In the genomic region with DNA sequence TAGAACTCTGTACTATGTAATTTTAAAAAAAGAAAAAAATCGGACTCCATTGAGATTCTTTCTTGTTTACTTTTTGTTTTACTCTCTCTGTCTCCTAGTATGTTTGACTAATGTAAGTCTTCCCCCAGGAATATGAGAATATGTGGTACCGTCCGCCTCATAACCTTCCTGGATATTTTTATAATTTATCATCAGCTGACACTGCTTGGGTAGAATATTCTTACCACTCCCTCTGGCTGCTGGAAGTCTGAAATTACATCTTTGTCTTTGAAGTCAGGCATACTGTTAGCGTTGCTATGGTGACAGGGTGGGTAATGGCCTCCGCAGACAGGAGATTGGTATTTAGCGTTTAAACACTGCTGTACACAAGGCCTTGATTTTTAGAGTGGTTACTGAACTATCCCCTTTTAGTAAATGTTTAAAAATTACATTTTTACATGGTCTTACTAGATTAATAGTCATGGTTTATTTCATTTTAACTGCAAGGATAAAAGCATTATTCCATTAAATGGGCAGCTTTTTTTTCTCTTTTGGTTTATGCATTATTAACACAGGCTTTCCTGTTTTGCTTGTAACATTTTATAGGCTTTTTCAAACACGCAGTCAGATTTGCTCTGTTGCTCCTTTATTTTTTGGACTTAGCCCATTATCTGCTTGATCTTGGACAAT, we compare ENCODE assay signal across 8 cellular contexts.
DNase-seq lines count a peak whose midpoint lies in the region; ATAC-seq and TF ChIP-seq lines count a peak whose summit lies in the region.

No MANE protein-coding gene starts in this region.

- H3K4me2 ChIP-seq in BLaER1 treated with 17β-estradiol and CSF1 and Interleukin-3, amounts not matched to agents 10 nM and 100 nM = peak overlapping the region; percentile 56 to 91 (median 69)
- H3K4me2 ChIP-seq in H9 (ENCODE audit: insufficient read depth, insufficient read length, low read length) = no peak overlapping the region

- H2BK5ac ChIP-seq in H9 (ENCODE audit: insufficient read length, low read length) = no peak overlapping the region

- no peak overlapping the region for H2BK120ac ChIP-seq in H9 (ENCODE audit: low read depth, low read length, poor library complexity, severe bottlenecking)

- no peak overlapping the region for H3T11ph ChIP-seq in H9 (ENCODE audit: low read length)

- ATAC-seq in thoracic aorta (ENCODE audit: insufficient number of reproducible peaks, low FRiP score, low read depth) = peak; percentile 65
- ATAC-seq in HG03565 (IDR thresholded peaks at IDR 0.05; ENCODE audit: unreplicated experiment) = no peak

- H3K36me3 Mint-ChIP-seq in H9 (ENCODE audit: insufficient read depth in 1 of 3, low read depth in 3 of 3) = no peaks in the 10 kb centered on the region; a peak in 1 of 7 replicates

- no peak overlapping the region for H3K14ac ChIP-seq in H9 (ENCODE audit: insufficient read depth, low read length)

- no peak overlapping the region for H2BK15ac ChIP-seq in H9 (ENCODE audit: low read depth, low read length)

- H3K9me3 ChIP-seq in BLaER1 treated with 17β-estradiol and CSF1 and Interleukin-3, amounts not matched to agents 10 nM and 100 nM (replicated peaks in 1 of 11) = 0 out of 22 replicates have a peak, but pooled peaks cover 0 to 10% (median 0%) of the 10 kb centered on the region in 11 experiments
- H3K9me3 ChIP-seq in H9 (ENCODE audit: control insufficient read depth, low read depth, low read length) = no peaks in the 10 kb centered on the region
- no peaks in the 10 kb centered on the region for H3K9me3 ChIP-seq in thoracic aorta

- no peak overlapping the region for H4K91ac ChIP-seq in H9 (ENCODE audit: insufficient read length, low read depth, low read length)

- H3K79me1 ChIP-seq in H9 (ENCODE audit: insufficient read depth, low read depth, low read length, poor library complexity, severe bottlenecking) = peaks cover 2% of the 10 kb centered on the region

- no peak overlapping the region for H3K18ac ChIP-seq in H9 (ENCODE audit: insufficient read length, low read depth, low read length)

- H3K4me3 Mint-ChIP-seq in H9 = no peak overlapping the region

- no peak overlapping the region for H3K4ac ChIP-seq in H9 (ENCODE audit: low read depth, low read length)

- no peak overlapping the region for H3K56ac ChIP-seq in H9 (ENCODE audit: insufficient read length, low read depth, low read length)

- no peak overlapping the region for H4K8ac ChIP-seq in H9 (replicated peaks; ENCODE audit: insufficient read length, low read depth, low read length)

- H3K27ac Mint-ChIP-seq in H9 = peak overlapping the region; percentile 57 to 90 (median 62); a peak in 2 of 7 replicates

- H2BK12ac ChIP-seq in H9 (ENCODE audit: insufficient read length, low read depth, low read length) = no peak overlapping the region

- peak overlapping the region in 3 of 10 experiments; percentile 11 to 35 (median 13); a peak in 2 of 20 replicates for H3K4me3 ChIP-seq in BLaER1 treated with 17β-estradiol and CSF1 and Interleukin-3, amounts not matched to agents 10 nM and 100 nM
- peak overlapping the region; percentile 26 for H3K4me3 ChIP-seq in thoracic aorta

- H3K9me3 Mint-ChIP-seq in H9 = no peaks in the 10 kb centered on the region

- peaks cover 39 to 40% of the 10 kb centered on the region in 2 experiments for H3K4me1 Mint-ChIP-seq in H9

- DNase-seq in H9 (no peak), NCI-H460 (ENCODE audit: extremely low read depth, low read depth) (peak; percentile 43), kidney glomerular epithelial cell (lab: John Stamatoyannopoulos, UW) (peak; percentile 99), thoracic aorta (ENCODE audit: low spot score) (no peak), GM10266 (ENCODE audit: extremely low spot score) (no peak)
- DNase-seq in central memory CD4-positive, alpha-beta T cell = peak; percentile 72

- peaks cover 16% of the 10 kb centered on the region; the same call in 1 of the 2 replicates for H3K79me2 ChIP-seq in H9 (ENCODE audit: insufficient read depth, low read length)

- peaks cover 0 to 34% (median 16%) of the 10 kb centered on the region in 11 experiments; a peak in 12 of 22 replicates for H3K36me3 ChIP-seq in BLaER1 treated with 17β-estradiol and CSF1 and Interleukin-3, amounts not matched to agents 10 nM and 100 nM
- H3K36me3 ChIP-seq in thoracic aorta = no peaks in the 10 kb centered on the region

- H3K9ac ChIP-seq in BLaER1 treated with 17β-estradiol and CSF1 and Interleukin-3, amounts not matched to agents 10 nM and 100 nM = peak overlapping the region in 5 of 11 experiments; percentile 11 to 40 (median 19); a peak in 4 of 22 replicates
- H3K9ac ChIP-seq in H9 (ENCODE audit: extremely low read depth, insufficient read length, low read length) = no peak overlapping the region

- H2BK20ac ChIP-seq in H9 (ENCODE audit: low read depth, low read length, poor library complexity, severe bottlenecking) = no peak overlapping the region

- no peak overlapping the region for H4K5ac ChIP-seq in H9 (ENCODE audit: insufficient read length, low read depth, low read length)

- WGBS in H9 (ENCODE audit: extremely low coverage, insufficient read length, low lambda C conversion rate) = no CpG with 5 or more reads among the region's 7 CpGs

- peaks cover 40 to 96% (median 92%) of the 10 kb centered on the region in 11 experiments for H4K20me1 ChIP-seq in BLaER1 treated with 17β-estradiol and CSF1 and Interleukin-3, amounts not matched to agents 10 nM and 100 nM
- no peaks in the 10 kb centered on the region for H4K20me1 ChIP-seq in H9 (ENCODE audit: control insufficient read depth, insufficient read depth, insufficient read length)

- no peak overlapping the region for H3K23ac ChIP-seq in H9 (ENCODE audit: insufficient read length, low read depth, low read length)

- peaks cover 39 to 55% (median 46%) of the 10 kb centered on the region in 10 experiments for H3K4me1 ChIP-seq in BLaER1 treated with 17β-estradiol and CSF1 and Interleukin-3, amounts not matched to agents 10 nM and 100 nM
- H3K4me1 ChIP-seq in H9 (ENCODE audit: insufficient read depth, low read length) = peaks cover 15% of the 10 kb centered on the region; the same call in 1 of the 2 replicates
- H3K4me1 ChIP-seq in thoracic aorta (ENCODE audit: control insufficient read depth in 1 of 2, low read depth in 2 of 2) = peaks cover 61 to 80% of the 10 kb centered on the region in 2 donors

- no peaks in the 10 kb centered on the region for H3K23me2 ChIP-seq in H9 (ENCODE audit: insufficient read length, low read depth, low read length, poor library complexity, severe bottlenecking)

- no peak overlapping the region for H2AFZ ChIP-seq in H9 (ENCODE audit: low read length)

- peak overlapping the region in 8 of 11 experiments; percentile 9 to 55 (median 26); a peak in 8 of 22 replicates for H3K27ac ChIP-seq in BLaER1 treated with 17β-estradiol and CSF1 and Interleukin-3, amounts not matched to agents 10 nM and 100 nM
- H3K27ac ChIP-seq in H9 (ENCODE audit: insufficient read length, low read depth, low read length) (no peak overlapping the region), thoracic aorta (peak overlapping the region in 1 of 2 donors; percentile 4)

- H2AK5ac ChIP-seq in H9 (ENCODE audit: insufficient read length, low read length) = no peak overlapping the region

- H3K27me3 ChIP-seq in BLaER1 treated with 17β-estradiol and CSF1 and Interleukin-3, amounts not matched to agents 10 nM and 100 nM = no peaks in the 10 kb centered on the region
- H3K27me3 ChIP-seq in H9 (ENCODE audit: insufficient read depth, low read length) = no peaks in the 10 kb centered on the region
- H3K27me3 ChIP-seq in thoracic aorta (replicated peaks; ENCODE audit: insufficient read depth) = no peaks in the 10 kb centered on the region

- TF ChIP-seq CTCF in H9 (conservative IDR thresholded peaks at IDR 0.05) (no peak), thoracic aorta (IDR thresholded peaks at IDR 0.05) (no peak), GM10266 (IDR thresholded peaks at IDR 0.05; ENCODE audit: control insufficient read depth, insufficient read depth, low read depth, missing control alignments) (no peak)

- no peaks in the 10 kb centered on the region for H3K27me3 Mint-ChIP-seq in H9 (ENCODE audit: low read depth)

Comparison
In these comparisons a context has a peak if more than half of its experiments do, and no peak if none do; other contexts are left out.
1. DNase-seq: peak in NCI-H460 (single experiment), central memory CD4-positive, alpha-beta T cell (single experiment) and kidney glomerular epithelial cell (single experiment); none in H9 (single experiment), thoracic aorta (single experiment) and GM10266 (single experiment).